ENCODE assay signal across 12 cellular contexts in the genomic region with DNA sequence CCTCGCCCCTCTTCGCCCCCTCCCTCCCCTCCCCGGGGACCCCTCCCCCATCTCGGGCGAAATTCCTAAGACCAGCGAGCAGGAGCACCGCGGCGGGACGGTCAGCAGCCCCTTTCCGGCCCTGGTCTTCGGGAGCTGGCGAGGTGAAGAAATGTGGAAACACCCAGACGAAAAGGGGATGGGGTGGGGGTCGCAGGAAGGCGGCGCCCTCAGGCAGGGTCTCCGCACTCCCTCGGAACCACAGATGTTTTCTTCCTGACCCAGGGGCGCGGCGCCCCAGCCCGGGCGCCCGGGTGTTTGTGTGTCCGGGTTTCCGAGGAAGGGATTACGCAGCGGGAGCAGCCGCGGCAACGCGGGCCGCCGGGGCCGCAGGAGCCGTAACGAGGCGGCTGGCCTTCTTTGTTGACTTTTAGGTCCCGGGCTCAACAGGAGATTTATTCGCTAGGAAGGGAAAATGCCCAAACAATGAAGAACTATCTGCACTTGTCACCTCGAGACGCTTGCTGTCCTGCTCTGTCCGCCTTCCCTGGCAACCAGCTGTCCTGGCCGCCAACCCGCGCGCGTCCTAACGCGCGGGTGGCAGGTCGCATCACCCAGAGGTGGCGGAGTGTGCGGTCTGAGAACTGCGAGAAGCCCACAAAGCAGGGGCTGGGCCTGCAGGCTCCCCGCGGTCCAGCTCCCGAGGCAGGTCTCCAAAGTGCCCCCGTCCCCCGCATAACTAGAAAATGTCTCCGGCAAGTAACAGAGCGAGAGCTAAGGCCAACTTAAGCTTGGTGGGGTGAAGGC. TPM values are rescaled to one million over a fixed set of nuclear protein-coding genes. Genes with fewer than 3 reads are reported as not detected.
A peak's percentile ranks its signal among the peaks of the same experiment; 100 is the strongest.
DNase-seq lines count a peak whose midpoint lies in the region; ATAC-seq, FAIRE-seq and TF ChIP-seq lines count a peak whose summit lies in the region.
"Had no signal": no experiment of that assay in that cellular context is flagged by ENCODE, and none has a peak within 500 bp of the region (broad histone marks: within the 10 kb centered on the region; RNA-seq: fewer than 3 reads in every experiment).

No MANE protein-coding gene starts in this region.

- dilution Hi-C loops in endothelial cell of umbilical vein (cut with MboI; ENCODE audit: extremely low pct_ligation_motif_present, low sequenced_read_pairs), result no loop called here

- intact Hi-C loops in endothelial cell of umbilical vein (cut with micrococcal nuclease), result no loop called here

- no peaks in the 10 kb centered on the region for H3K79me2 ChIP-seq in endothelial cell of umbilical vein (ENCODE audit: control insufficient read depth, insufficient read depth, low read length)

- H3K9me3 ChIP-seq in endothelial cell of umbilical vein (replicated peaks; ENCODE audit: control insufficient read depth, insufficient read depth, low read length) (no peaks in the 10 kb centered on the region), neuron (ENCODE audit: low read length) (no peaks in the 10 kb centered on the region)
- H3K9me3 ChIP-seq: testis had no signal

- BruUV-seq in endothelial cell of umbilical vein (replicated peaks; lab: Mats Ljungman, UMichigan), result no TSS peak

- H3K4me3 ChIP-seq in endothelial cell of umbilical vein (replicated peaks in 1 of 3; ENCODE audit: insufficient read depth in 1 of 3, low read depth in 1 of 3, low read length in 3 of 3), result no peak overlapping the region
- peak overlapping the region; percentile 45 for H3K4me3 ChIP-seq in neuron (ENCODE audit: low read length)

- no peak overlapping the region for H2AFZ ChIP-seq in endothelial cell of umbilical vein (ENCODE audit: low read depth, low read length)
- peak overlapping the region; percentile 52 for H2AFZ ChIP-seq in neuron (ENCODE audit: low read depth, low read length)

- no peak for FAIRE-seq in endothelial cell of umbilical vein (lab: Jason Lieb, UNC)

- H3K36me3 ChIP-seq in endothelial cell of umbilical vein (ENCODE audit: control insufficient read depth in 2 of 2, extremely low read depth in 1 of 2, insufficient read depth in 2 of 2, low read length in 2 of 2), result no peaks in the 10 kb centered on the region
- no peaks in the 10 kb centered on the region for H3K36me3 ChIP-seq in neuron (ENCODE audit: insufficient read depth, low read length)

- no peaks in the 10 kb centered on the region for H3K9me1 ChIP-seq in endothelial cell of umbilical vein (replicated peaks; ENCODE audit: control insufficient read depth, extremely low read depth, insufficient read depth, low read length)

- H3K4me2 ChIP-seq in endothelial cell of umbilical vein (ENCODE audit: insufficient read depth, low read length), result no peak overlapping the region

- no peak for TF ChIP-seq POLR2A in endothelial cell of umbilical vein (IDR thresholded peaks at IDR 0.05; ENCODE audit: low read depth, low read length)

- H3K9ac ChIP-seq in endothelial cell of umbilical vein (replicated peaks; ENCODE audit: extremely low read depth, insufficient read depth, low read length), result no peak overlapping the region

- H4K20me1 ChIP-seq in endothelial cell of umbilical vein (replicated peaks; ENCODE audit: control insufficient read depth, extremely low read depth, insufficient read depth, low read length), result peaks cover 6% of the 10 kb centered on the region

- H3K27me3 ChIP-seq in endothelial cell of umbilical vein (ENCODE audit: control insufficient read depth in 2 of 2, insufficient read depth in 2 of 2, low read length in 2 of 2) (peaks cover 83 to 100% of the 10 kb centered on the region in 2 experiments), neuron (ENCODE audit: insufficient read depth, low read length) (peaks cover 68% of the 10 kb centered on the region)

- H3K4me1 ChIP-seq in endothelial cell of umbilical vein (ENCODE audit: control insufficient read depth, extremely low read depth, insufficient read depth, low read length) (peaks cover 14% of the 10 kb centered on the region), neuron (ENCODE audit: insufficient read depth, low read length) (peaks cover 30% of the 10 kb centered on the region)
- H3K4me1 ChIP-seq: testis had no signal

- no peak overlapping the region for H3K27ac ChIP-seq in endothelial cell of umbilical vein (ENCODE audit: insufficient read depth, low read depth, low read length)
- H3K27ac ChIP-seq: testis had no signal

- POLR2A ChIA-PET in endothelial cell of umbilical vein (lab: Charles Lee), result no interaction called here

- CTCF ChIA-PET in endothelial cell of umbilical vein (lab: Charles Lee), result interaction anchor here (2.5 kb wide), 1 partner anchor 10 kb away, joined by 11 read pairs; no protein-coding TSS in a partner anchor

- DNase-seq in GM10266 (ENCODE audit: extremely low spot score), result peak; percentile 6
- peak; percentile 67 for DNase-seq in NCI-H2029 (lab: John Stamatoyannopoulos, UW)
- no peak for DNase-seq in endothelial cell of umbilical vein (ENCODE audit: low read depth, low spot score)
- DNase-seq in epidermal melanocyte (ENCODE audit: insufficient read length, low spot score), result no peak
- no peak for DNase-seq in SK-N-DZ (ENCODE audit: low spot score)
- DNase-seq: left ventricle myocardium superior; stimulated activated CD4-positive, alpha-beta T cell treated with anti-CD3 and anti-CD28 coated beads, Interleukin-2, amount 100 ng/mL, for 24 hours; testis had no signal

- TF ChIP-seq CTCF in GM10266 (IDR thresholded peaks at IDR 0.05; ENCODE audit: control insufficient read depth, insufficient read depth, low read depth, missing control alignments), result no peak
- no peak for TF ChIP-seq CTCF in endothelial cell of umbilical vein (IDR thresholded peaks at IDR 0.05; ENCODE audit: extremely low read depth in 1 of 2, insufficient read depth in 1 of 2, low read depth in 1 of 2, low read length in 2 of 2)

- ATAC-seq in HG03442 (IDR thresholded peaks at IDR 0.05; ENCODE audit: unreplicated experiment) (no peak), HG02884 (IDR thresholded peaks at IDR 0.05; ENCODE audit: unreplicated experiment) (no peak)
- ATAC-seq: left ventricle myocardium superior had no signal

TF ChIP-seq in endothelial cell of umbilical vein, 7 proteins besides CTCF, POLR2A, EP300 and RAD21:
- TF ChIP-seq GATA2 (IDR thresholded peaks at IDR 0.05; ENCODE audit: insufficient read depth, insufficient read length, low read depth, low read length) (no peak), EZH2 (IDR thresholded peaks at IDR 0.05; ENCODE audit: borderline replicate concordance, low read depth, low read length, severe bottlenecking) (peak; percentile 98)
- TF ChIP-seq, protein P1, sequence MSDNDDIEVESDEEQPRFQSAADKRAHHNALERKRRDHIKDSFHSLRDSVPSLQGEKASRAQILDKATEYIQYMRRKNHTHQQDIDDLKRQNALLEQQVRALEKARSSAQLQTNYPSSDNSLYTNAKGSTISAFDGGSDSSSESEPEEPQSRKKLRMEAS (IDR thresholded peaks at IDR 0.05; ENCODE audit: insufficient read depth, insufficient read length), result no peak

RNA-seq across cellular contexts. Expression of a gene that starts 7.0 kb away (rescaled TPM):
- total RNA-seq in endothelial cell of umbilical vein, result not detected in 2 replicates
- 0.06 TPM in 1 of 2 replicates, not detected in the other for polyA plus RNA-seq in endothelial cell of umbilical vein
- polyA plus RNA-seq in endothelial cell of umbilical vein (2011; cell fraction: cytosol; rRNA removed), result 0.03 TPM in 2 replicates
- polyA plus RNA-seq in endothelial cell of umbilical vein (2011; cell fraction: nucleus; rRNA removed), result 0.04 TPM in 1 of 2 replicates, not detected in the other
- polyA plus RNA-seq in endothelial cell of umbilical vein (2012), result 0.25 and 0.62 TPM in 2 replicates
- polyA minus RNA-seq in endothelial cell of umbilical vein, result not detected in 2 replicates
- 4.9 TPM for polyA minus RNA-seq in endothelial cell of umbilical vein (2011; cell fraction: cytosol; rRNA and poly(A)+ RNA removed)
- polyA minus RNA-seq in endothelial cell of umbilical vein (2011; cell fraction: nucleus; rRNA and poly(A)+ RNA removed), result not detected in 2 replicates
- polyA plus RNA-seq in SK-N-DZ (2014; cell fraction: cytosol; rRNA removed), result 0.66 TPM in 1 of 2 replicates, not detected in the other
- 0.32 TPM in 1 of 2 replicates, not detected in the other for polyA plus RNA-seq in SK-N-DZ (2014; cell fraction: nucleus; rRNA removed)
- total RNA-seq: left ventricle myocardium superior had no signal

RNA-seq across cellular contexts. Expression of a gene that starts 7.4 kb away (rescaled TPM):
- total RNA-seq in endothelial cell of umbilical vein, result 0.75 TPM in 1 of 2 replicates, not detected in the other
- not detected in 2 replicates for polyA plus RNA-seq in endothelial cell of umbilical vein
- not detected in 2 replicates for polyA plus RNA-seq in endothelial cell of umbilical vein (2011; cell fraction: cytosol; rRNA removed)
- 0.06 and 0.37 TPM in 2 replicates for polyA plus RNA-seq in endothelial cell of umbilical vein (2011; cell fraction: nucleus; rRNA removed)
- 0.07 TPM in 1 of 2 replicates, not detected in the other for polyA plus RNA-seq in endothelial cell of umbilical vein (2012)
- not detected in 2 replicates for polyA minus RNA-seq in endothelial cell of umbilical vein
- not detected for polyA minus RNA-seq in endothelial cell of umbilical vein (2011; cell fraction: cytosol; rRNA and poly(A)+ RNA removed)
- 0.19 and 0.29 TPM in 2 replicates for polyA minus RNA-seq in endothelial cell of umbilical vein (2011; cell fraction: nucleus; rRNA and poly(A)+ RNA removed)
- 0.21 TPM in 1 of 2 replicates, not detected in the other for polyA plus RNA-seq in SK-N-DZ (2014; cell fraction: cytosol; rRNA removed)
- polyA plus RNA-seq in SK-N-DZ (2014; cell fraction: nucleus; rRNA removed), result not detected in 2 replicates
- total RNA-seq: left ventricle myocardium superior, SK-MEL-5 had no signal

Comparison
In these comparisons a context has a peak if more than half of its experiments do, and no peak if none do; other contexts are left out.
1. DNase-seq: peak in GM10266 (single experiment) and NCI-H2029 (single experiment); none in endothelial cell of umbilical vein (single experiment), epidermal melanocyte (single experiment) and SK-N-DZ (single experiment).